ENCODE assay signal across 18 cellular contexts in the genomic region with DNA sequence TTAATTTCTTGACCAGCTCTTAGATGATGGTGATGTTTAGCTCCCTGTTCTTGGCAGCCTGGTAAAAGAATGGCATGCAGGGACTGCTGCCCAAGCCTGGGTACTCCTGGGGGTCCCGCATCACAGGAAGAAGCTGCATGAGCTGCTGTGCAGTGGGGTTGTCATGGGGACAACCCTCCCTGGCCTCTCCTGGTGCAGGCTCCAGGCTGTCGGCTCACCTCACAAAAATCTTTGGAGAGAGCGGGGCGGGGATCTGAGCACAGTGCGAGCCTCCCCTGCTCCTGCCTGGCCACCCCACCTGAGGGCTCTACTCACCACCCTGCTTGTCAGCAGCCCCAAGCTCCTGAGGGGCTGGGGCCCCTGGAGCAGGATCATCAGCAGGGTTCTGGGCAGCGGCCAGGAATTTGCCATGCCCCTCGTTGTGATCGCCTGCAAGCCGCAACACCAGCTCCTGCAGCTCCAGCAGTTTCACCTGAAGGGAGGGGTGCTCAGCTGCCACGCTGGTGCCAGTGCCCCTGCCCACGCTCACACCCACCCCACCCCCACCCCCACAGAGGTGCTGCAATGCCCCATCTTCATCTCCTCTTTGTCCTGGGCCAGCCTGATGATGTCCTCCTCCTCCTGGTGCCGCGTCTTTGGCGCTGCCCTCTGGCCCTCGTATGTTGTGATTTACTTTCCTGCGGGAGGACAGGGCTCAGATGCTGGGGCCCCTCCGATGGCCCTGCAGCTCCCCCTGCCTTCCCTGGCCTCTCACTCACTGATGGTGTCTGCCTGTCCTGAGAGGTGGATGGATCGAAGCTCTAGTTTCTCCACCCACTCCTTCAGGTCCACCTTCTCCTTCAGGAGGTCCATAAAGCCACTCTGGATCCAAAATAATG. TPM values are rescaled to one million over a fixed set of nuclear protein-coding genes. Genes with fewer than 3 reads are reported as not detected.
DNase-seq lines count a peak whose midpoint lies in the region; ATAC-seq and TF ChIP-seq lines count a peak whose summit lies in the region.
"Had no signal": no experiment of that assay in that cellular context is flagged by ENCODE, and none has a peak within 500 bp of the region (broad histone marks: within the 10 kb centered on the region; RNA-seq: fewer than 3 reads in every experiment).

No MANE protein-coding gene starts in this region.

- peak overlapping the region; percentile 94 for H2AK5ac ChIP-seq in neuronal stem cell (ENCODE audit: low read depth, low read length)

- no peak overlapping the region for H4K8ac ChIP-seq in neuronal stem cell (ENCODE audit: low read depth, low read length)

- H3K4me1 Mint-ChIP-seq in GM23338 (peaks cover 20% of the 10 kb centered on the region), endodermal cell (peaks cover 19% of the 10 kb centered on the region)
- H3K4me1 Mint-ChIP-seq: B cell had no signal

- no peak overlapping the region for H3K4me3 ChIP-seq in GM23338
- H3K4me3 ChIP-seq in HEK293 (ENCODE audit: low read depth, low read length): no peak overlapping the region
- H3K4me3 ChIP-seq in endodermal cell (ENCODE audit: low read length): no peak overlapping the region
- no peak overlapping the region for H3K4me3 ChIP-seq in neuronal stem cell (ENCODE audit: low read length in 2 of 2)
- H3K4me3 ChIP-seq: A549 had no signal

- H3K9me3 Mint-ChIP-seq in GM23338: no peaks in the 10 kb centered on the region
- no peaks in the 10 kb centered on the region for H3K9me3 Mint-ChIP-seq in endodermal cell
- H3K9me3 Mint-ChIP-seq: CD14-positive monocyte had no signal

- H2AFZ ChIP-seq in GM23338 (no peak overlapping the region), neuronal stem cell (ENCODE audit: low read length) (peak overlapping the region; percentile 45)

- H3K14ac ChIP-seq in neuronal stem cell (ENCODE audit: low read length): no peak overlapping the region

- POLR2A ChIA-PET in HEK293 (lab: Yijun Ruan, JAX): no interaction called here

- H3K18ac ChIP-seq in neuronal stem cell (ENCODE audit: low read length): peak overlapping the region; percentile 44

- H3K36me3 ChIP-seq in GM23338 (ENCODE audit: insufficient read depth) (no peaks in the 10 kb centered on the region), HEK293 (ENCODE audit: control insufficient read depth in 2 of 2, insufficient read depth in 1 of 2, low read length in 2 of 2) (no peaks in the 10 kb centered on the region), endodermal cell (ENCODE audit: control insufficient read depth, insufficient read depth, low read length) (no peaks in the 10 kb centered on the region), neuronal stem cell (replicated peaks in 1 of 2; ENCODE audit: control insufficient read depth in 2 of 2, insufficient read depth in 2 of 2, low read length in 2 of 2) (no peaks in the 10 kb centered on the region)

- WGBS in endodermal cell (ENCODE audit: insufficient coverage in 1 of 2, insufficient read length in 1 of 2), 2 experiments: 86 to 98% methylated on average over 7 to 18 of the region's 18 CpGs
- no CpG with 5 or more reads among the region's 18 CpGs for WGBS in neuronal stem cell (ENCODE audit: extremely low coverage in 2 of 2, insufficient read length in 2 of 2, insufficient replicate concordance in 1 of 2), 2 donors

- H3K27ac Mint-ChIP-seq in GM23338: no peak overlapping the region
- H3K27ac Mint-ChIP-seq in endodermal cell: no peak overlapping the region
- H3K27ac Mint-ChIP-seq: B cell had no signal

- no peak overlapping the region for H4K91ac ChIP-seq in neuronal stem cell (ENCODE audit: low read depth, low read length, poor library complexity)

- H3K79me1 ChIP-seq in neuronal stem cell (ENCODE audit: low read depth, low read length): peaks cover 2% of the 10 kb centered on the region

- H3K79me2 ChIP-seq in GM23338 (replicated peaks; ENCODE audit: insufficient read depth): no peaks in the 10 kb centered on the region

- TF ChIP-seq CTCF in GM23338 (conservative IDR thresholded peaks at IDR 0.05; ENCODE audit: low read depth in 2 of 2): peak in 1 of 2 experiments; percentile 41; a peak in 2 of 4 replicates
- no peak for TF ChIP-seq CTCF in HEK293 (tag by site-specific recombination; IDR thresholded peaks at IDR 0.05)
- TF ChIP-seq CTCF in endodermal cell (conservative IDR thresholded peaks at IDR 0.05): no peak

- H3K27me3 ChIP-seq in GM23338 (ENCODE audit: insufficient read depth) (no peaks in the 10 kb centered on the region), endodermal cell (ENCODE audit: control insufficient read depth, insufficient read depth, low read length, poor library complexity, severe bottlenecking) (no peaks in the 10 kb centered on the region), neuronal stem cell (ENCODE audit: control insufficient read depth in 3 of 3, insufficient read depth in 3 of 3, low read depth in 1 of 3, low read length in 3 of 3) (peaks cover 0 to 16% (median 0%) of the 10 kb centered on the region in 3 experiments)

- H2BK12ac ChIP-seq in neuronal stem cell (ENCODE audit: low read length): peak overlapping the region; percentile 24

- H3K27me3 Mint-ChIP-seq in GM23338 (ENCODE audit: insufficient read depth, low read depth, poor library complexity): peaks cover 17% of the 10 kb centered on the region
- peaks cover 13% of the 10 kb centered on the region for H3K27me3 Mint-ChIP-seq in endodermal cell (ENCODE audit: insufficient read depth)

- CTCF ChIA-PET in HEK293 (lab: Yijun Ruan, JAX): interaction anchor here (0.7 to 1.2 kb wide), 2 partner anchors 226 to 366 kb away, joined by 3 to 5 read pairs; no protein-coding TSS in a partner anchor

- H4K20me1 ChIP-seq in GM23338 (replicated peaks; ENCODE audit: insufficient read depth): no peaks in the 10 kb centered on the region

- no peak overlapping the region for H2BK5ac ChIP-seq in neuronal stem cell (ENCODE audit: low read length)

- H3K4me3 Mint-ChIP-seq in GM23338 (no peak overlapping the region), endodermal cell (no peak overlapping the region)
- H3K4me3 Mint-ChIP-seq: B cell, CD14-positive monocyte had no signal

- no peaks in the 10 kb centered on the region for H3K9me2 ChIP-seq in GM23338 (ENCODE audit: insufficient read depth)

- H3K9ac ChIP-seq in endodermal cell (ENCODE audit: extremely low read depth, low read length, poor library complexity, severe bottlenecking) (no peak overlapping the region), neuronal stem cell (ENCODE audit: low read depth, low read length, poor library complexity) (no peak overlapping the region)

- DNase-seq in GM23338 (ENCODE audit: low spot score) (no peak), endodermal cell (peak; percentile 53), neuronal stem cell (ENCODE audit: low spot score) (no peak), DMS53 (lab: John Stamatoyannopoulos, UW) (no peak), cortex of kidney (lab: John Stamatoyannopoulos, UW) (no peak)
- DNase-seq: EL, GF-D8, IMR-90, NCI-H1105, NCI-H2029 treated with DMSO at 0.1 percent for 48 hours, NCI-H446, NCI-H526, Right ventricle myocardium superior had no signal

- H3K4me2 ChIP-seq in GM23338 (no peak overlapping the region), neuronal stem cell (ENCODE audit: insufficient read depth, low read length, poor library complexity, severe bottlenecking) (no peak overlapping the region)
- H3K4me2 ChIP-seq: A549 had no signal

- no peaks in the 10 kb centered on the region; the same call in 2 of the 3 replicates for H3K36me3 Mint-ChIP-seq in GM23338 (ENCODE audit: low read depth)
- no peaks in the 10 kb centered on the region for H3K36me3 Mint-ChIP-seq in endodermal cell (ENCODE audit: low read depth)
- H3K36me3 Mint-ChIP-seq: CD14-positive monocyte had no signal

- H3F3A ChIP-seq in GM23338 (replicated peaks; ENCODE audit: low read depth): no peaks in the 10 kb centered on the region

- peaks cover 7% of the 10 kb centered on the region; the same call in 1 of the 2 replicates for H3K4me1 ChIP-seq in GM23338 (ENCODE audit: insufficient read depth)
- no peaks in the 10 kb centered on the region for H3K4me1 ChIP-seq in HEK293 (ENCODE audit: control insufficient read depth, insufficient read depth, low read length)
- no peaks in the 10 kb centered on the region for H3K4me1 ChIP-seq in endodermal cell (ENCODE audit: control insufficient read depth, insufficient read depth, low read length)
- peaks cover 6 to 9% of the 10 kb centered on the region in 2 donors for H3K4me1 ChIP-seq in neuronal stem cell (ENCODE audit: control insufficient read depth in 2 of 2, insufficient read depth in 1 of 2, low read depth in 1 of 2, low read length in 2 of 2)

- H2BK120ac ChIP-seq in neuronal stem cell (ENCODE audit: low read depth, low read length): peak overlapping the region; percentile 50

- H3K9me3 ChIP-seq in HEK293 (ENCODE audit: control insufficient read depth, insufficient read depth, low read depth, low read length) (no peaks in the 10 kb centered on the region), endodermal cell (ENCODE audit: control insufficient read depth, low read length) (no peaks in the 10 kb centered on the region), neuronal stem cell (replicated peaks in 1 of 2; ENCODE audit: control insufficient read depth in 2 of 2, insufficient read depth in 1 of 2, low read depth in 1 of 2, low read length in 2 of 2) (no peaks in the 10 kb centered on the region)
- H3K9me3 ChIP-seq: A549 had no signal

- peak; percentile 45 for ATAC-seq in GM23338
- ATAC-seq in HG02840 (IDR thresholded peaks at IDR 0.05; ENCODE audit: low FRiP score, unreplicated experiment): no peak

- peak overlapping the region; percentile 57 for H3K23ac ChIP-seq in neuronal stem cell (ENCODE audit: low read depth, low read length, poor library complexity)

- H3K4ac ChIP-seq in neuronal stem cell (ENCODE audit: low read length): no peak overlapping the region

- H2BK15ac ChIP-seq in neuronal stem cell (ENCODE audit: low read length): no peak overlapping the region

- H3K27ac ChIP-seq in GM23338 (ENCODE audit: low read depth) (no peak overlapping the region), HEK293 (ENCODE audit: extremely low read depth, low read depth, low read length) (no peak overlapping the region), endodermal cell (ENCODE audit: low read depth, low read length) (no peak overlapping the region), neuronal stem cell (replicated peaks; ENCODE audit: low read length) (no peak overlapping the region)
- H3K27ac ChIP-seq: A549 had no signal

TF ChIP-seq in GM23338, 12 proteins besides CTCF, POLR2A, EP300 and RAD21:
- TF ChIP-seq ZNF114 (CRISPR knock-in tag; IDR thresholded peaks at IDR 0.05) (no peak), POLR2AphosphoS5 (IDR thresholded peaks at IDR 0.05; ENCODE audit: low read depth) (no peak), EZH2 (IDR thresholded peaks at IDR 0.05; ENCODE audit: low read depth, unreplicated experiment) (no peak)

TF ChIP-seq in HEK293, 187 proteins besides CTCF, POLR2A, EP300 and RAD21:
- no peak for TF ChIP-seq ZNF140 (tag by site-specific recombination; IDR thresholded peaks at IDR 0.05)
- peak; percentile 74 for TF ChIP-seq ZIC2 (tag by site-specific recombination; IDR thresholded peaks at IDR 0.05)

RNA-seq across cellular contexts. Expression of gene MTPAP, which starts 15.6 kb away (rescaled TPM):
- total RNA-seq in GM23338 (2014; rRNA removed; shearing (Covaris generic)): 29.2 and 35.1 TPM in 2 replicates
- polyA plus RNA-seq in GM23338 (2016; fragmentation: Nextera tagmentation; extraction: Ambion mirVana): 27.0 and 32.3 TPM in 2 replicates
- total RNA-seq in endodermal cell: 10 to 100 TPM; 33.6 to 36.6 TPM
- 23.0 TPM for polyA plus RNA-seq in endodermal cell (2013, experiment 1 of 2)
- polyA plus RNA-seq in endodermal cell (2013, experiment 2 of 2): 19.7 TPM
- polyA plus RNA-seq in neuronal stem cell (2013, experiment 1 of 2): 15.9 TPM
- polyA plus RNA-seq in neuronal stem cell (2013, experiment 2 of 2): 16.9 TPM
